7 cellular contexts compared by ENCODE assay signal in the genomic region with DNA sequence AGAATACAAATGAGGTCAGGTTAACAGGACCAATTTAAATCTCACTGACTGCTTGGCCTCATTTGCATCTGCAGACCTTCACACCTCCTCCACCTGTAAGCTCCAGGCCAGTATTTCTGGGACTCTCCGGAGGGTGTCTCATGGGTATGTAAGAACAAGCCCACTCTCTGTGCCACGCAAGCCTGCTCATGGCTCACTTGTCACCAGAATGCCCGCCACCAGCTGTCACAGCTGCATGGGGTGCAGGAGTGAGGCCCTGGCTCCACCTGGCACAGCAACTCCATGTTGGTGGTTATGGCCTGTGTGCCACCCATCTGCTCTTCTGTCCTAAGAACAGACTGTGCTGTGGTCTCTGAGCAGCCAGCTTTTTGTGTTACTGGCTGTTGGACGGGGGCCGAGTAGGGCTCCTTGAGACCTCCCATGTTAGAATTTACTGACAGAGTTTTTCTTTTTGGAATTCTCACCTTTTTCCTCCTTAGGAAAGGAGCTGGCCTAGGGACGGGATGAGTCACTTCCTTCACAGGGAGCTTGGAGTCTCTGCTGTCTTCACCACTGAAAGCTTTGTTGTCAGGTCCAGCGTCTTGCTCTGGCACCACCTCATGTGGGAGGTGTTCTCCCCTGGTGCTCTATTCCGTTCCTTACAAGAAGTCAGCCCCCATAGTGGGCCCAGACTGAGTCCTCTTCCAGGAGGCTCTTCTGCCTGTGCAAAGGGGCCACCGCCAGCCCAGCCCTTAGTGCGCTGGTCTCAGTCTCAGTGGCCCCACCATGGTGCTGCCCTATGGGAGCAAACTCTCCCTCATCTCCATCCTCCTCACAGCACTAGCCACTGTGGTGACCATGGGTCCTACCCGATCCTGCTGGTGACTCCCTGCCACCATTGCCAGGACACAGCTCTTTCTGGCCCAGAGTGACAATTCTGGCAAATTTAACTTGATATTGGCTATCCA. TPM values are rescaled to one million over a fixed set of nuclear protein-coding genes. Genes with fewer than 3 reads are reported as not detected.
DNase-seq lines count a peak whose midpoint lies in the region; ATAC-seq, FAIRE-seq and TF ChIP-seq lines count a peak whose summit lies in the region.
"Not testable (repeated sequence)": the region's sequence is repeated elsewhere in the genome, so short reads cannot be mapped to it uniquely, and the experiment has no call there.

No MANE protein-coding gene starts in this region.

- H3K4me1 Mint-ChIP-seq in activated naive CD8-positive, alpha-beta T cell treated with anti-CD3 and anti-CD28 coated beads, Interleukin-2, amount 50 U/mL, for 24 hours; stimulated activated memory B cell treated with anti-CD40 and anti-IgM and Interleukin-4, amounts not matched to agents 10 μg/mL and 1 μg/mL and 100 μg/mL, for 72 hours: not testable (repeated sequence)

- not testable (repeated sequence) for H3K9me3 Mint-ChIP-seq in activated naive CD8-positive, alpha-beta T cell treated with anti-CD3 and anti-CD28 coated beads, Interleukin-2, amount 50 U/mL, for 24 hours; stimulated activated memory B cell treated with anti-CD40 and anti-IgM and Interleukin-4, amounts not matched to agents 10 μg/mL and 1 μg/mL and 100 μg/mL, for 72 hours

- not testable (repeated sequence) for H3K4me3 Mint-ChIP-seq in activated naive CD8-positive, alpha-beta T cell treated with anti-CD3 and anti-CD28 coated beads, Interleukin-2, amount 50 U/mL, for 24 hours; stimulated activated memory B cell treated with anti-CD40 and anti-IgM and Interleukin-4, amounts not matched to agents 10 μg/mL and 1 μg/mL and 100 μg/mL, for 72 hours

- H3K4me3 ChIP-seq in epithelial cell of esophagus (ENCODE audit: low read length), result not testable (repeated sequence)

- FAIRE-seq in RCC 7860 (lab: Jason Lieb, UNC), result not testable (repeated sequence)

- TF ChIP-seq CTCF in epithelial cell of esophagus (IDR thresholded peaks at IDR 0.05; ENCODE audit: insufficient read depth, low read depth, low read length, missing control alignments), result not testable (repeated sequence)

- ATAC-seq in activated naive CD8-positive, alpha-beta T cell treated with anti-CD3 and anti-CD28 coated beads, Interleukin-2, amount 50 U/mL, for 24 hours, result peak; percentile 49
- ATAC-seq in stimulated activated memory B cell treated with anti-CD40 and anti-IgM and Interleukin-4, amounts not matched to agents 10 μg/mL and 1 μg/mL and 100 μg/mL, for 72 hours, result peak; percentile 17

- DNase-seq in DMS 273 (lab: John Stamatoyannopoulos, UW; ENCODE audit: unreplicated experiment) (peak; percentile 42), M059J (ENCODE audit: low read depth) (peak; percentile 60), RCC 7860 (ENCODE audit: low spot score) (peak; percentile 27), epithelial cell of esophagus (ENCODE audit: low read depth) (peak; percentile 16), kidney tubule cell (ENCODE audit: low spot score) (peak; percentile 18)
- DNase-seq in activated naive CD8-positive, alpha-beta T cell treated with anti-CD3 and anti-CD28 coated beads, Interleukin-2, amount 50 U/mL, for 24 hours, result not testable (repeated sequence)

- H3K36me3 Mint-ChIP-seq in activated naive CD8-positive, alpha-beta T cell treated with anti-CD3 and anti-CD28 coated beads, Interleukin-2, amount 50 U/mL, for 24 hours (ENCODE audit: low read depth); stimulated activated memory B cell treated with anti-CD40 and anti-IgM and Interleukin-4, amounts not matched to agents 10 μg/mL and 1 μg/mL and 100 μg/mL, for 72 hours: not testable (repeated sequence)

- H3K27ac Mint-ChIP-seq in activated naive CD8-positive, alpha-beta T cell treated with anti-CD3 and anti-CD28 coated beads, Interleukin-2, amount 50 U/mL, for 24 hours; stimulated activated memory B cell treated with anti-CD40 and anti-IgM and Interleukin-4, amounts not matched to agents 10 μg/mL and 1 μg/mL and 100 μg/mL, for 72 hours: not testable (repeated sequence)

- not testable (repeated sequence) for H3K27me3 Mint-ChIP-seq in activated naive CD8-positive, alpha-beta T cell treated with anti-CD3 and anti-CD28 coated beads, Interleukin-2, amount 50 U/mL, for 24 hours
- peaks cover 10% of the 10 kb centered on the region for H3K27me3 Mint-ChIP-seq in stimulated activated memory B cell treated with anti-CD40 and anti-IgM and Interleukin-4, amounts not matched to agents 10 μg/mL and 1 μg/mL and 100 μg/mL, for 72 hours

RNA-seq across cellular contexts. Expression of a gene that starts 20.5 kb away (rescaled TPM):
- total RNA-seq in M059J (2014; rRNA removed; shearing (Covaris generic)), result 36.1 and 51.2 TPM in 2 replicates
